In genomic region chr5:159212667-159213462, GRCh38 we compare ENCODE assay signal across 31 cellular contexts. TPM values are rescaled to one million over a fixed set of nuclear protein-coding genes. Genes with fewer than 3 reads are reported as not detected.
DNase-seq lines count a peak whose midpoint lies in the region; ATAC-seq, FAIRE-seq and TF ChIP-seq lines count a peak whose summit lies in the region.
"Had no signal": no experiment of that assay in that cellular context is flagged by ENCODE, and none has a peak within 500 bp of the region (broad histone marks: within the 10 kb centered on the region; RNA-seq: fewer than 3 reads in every experiment).

No MANE protein-coding gene starts in this region.

- H3K36me3 ChIP-seq in A673 (ENCODE audit: insufficient read depth, low read length, poor library complexity, severe bottlenecking) (no peaks in the 10 kb centered on the region), fibroblast of lung (ENCODE audit: control insufficient read depth, insufficient read depth, low read length) (no peaks in the 10 kb centered on the region), ascending aorta (no peaks in the 10 kb centered on the region)
- H3K36me3 ChIP-seq: BLaER1 treated with 17β-estradiol and CSF1 and Interleukin-3, amounts not matched to agents 10 nM and 100 nM; esophagus muscularis mucosa; neural progenitor cell; Peyer's patch; stomach; uterus had no signal

- no peak overlapping the region for H3K4me3 ChIP-seq in A673 (ENCODE audit: low read depth, low read length, poor library complexity, severe bottlenecking)
- no peak overlapping the region for H3K4me3 ChIP-seq in fibroblast of lung (replicated peaks in 1 of 4; ENCODE audit: control extremely low read depth in 1 of 4, insufficient read depth in 1 of 4, low read depth in 3 of 4, low read length in 4 of 4)
- no peak overlapping the region for H3K4me3 ChIP-seq in ascending aorta
- H3K4me3 ChIP-seq: BLaER1 treated with 17β-estradiol and CSF1 and Interleukin-3, amounts not matched to agents 10 nM and 100 nM; esophagus muscularis mucosa; neural progenitor cell; Peyer's patch; SJSA1; skin epidermis; stomach; uterus had no signal

- CTCF ChIA-PET in A673 (lab: Charles Lee), result no interaction called here

- TF ChIP-seq CTCF in A673 (conservative IDR thresholded peaks at IDR 0.05; ENCODE audit: low read depth, low read length) (no peak), fibroblast of lung (conservative IDR thresholded peaks at IDR 0.05 in 1 of 2, IDR thresholded peaks at IDR 0.05 in 1 of 2; ENCODE audit: low read depth in 1 of 2, low read length in 2 of 2) (no peak), ascending aorta (IDR thresholded peaks at IDR 0.05) (no peak)

- H3K9ac ChIP-seq in fibroblast of lung (ENCODE audit: insufficient read depth, low read length), result peak overlapping the region; percentile 11
- H3K9ac ChIP-seq: BLaER1 treated with 17β-estradiol and CSF1 and Interleukin-3, amounts not matched to agents 10 nM and 100 nM; neural progenitor cell; parathyroid adenoma had no signal

- no TSS peak for BruUV-seq in A673 (replicated peaks; lab: Mats Ljungman, UMichigan)

- H4K20me1 ChIP-seq in fibroblast of lung (ENCODE audit: control insufficient read depth, extremely low read depth, insufficient read depth, low read length), result no peaks in the 10 kb centered on the region

- H3K4me1 ChIP-seq in A673 (ENCODE audit: insufficient read depth, low read length, poor library complexity, severe bottlenecking), result peaks cover 58% of the 10 kb centered on the region
- no peaks in the 10 kb centered on the region for H3K4me1 ChIP-seq in fibroblast of lung (ENCODE audit: control insufficient read depth, extremely low read depth, insufficient read depth, low read length)
- no peaks in the 10 kb centered on the region for H3K4me1 ChIP-seq in ascending aorta
- H3K4me1 ChIP-seq: uterus had no signal

- H2AFZ ChIP-seq in fibroblast of lung (ENCODE audit: low read length), result no peak overlapping the region
- H2AFZ ChIP-seq: neural progenitor cell, parathyroid adenoma had no signal

- H3K4me2 ChIP-seq in fibroblast of lung (ENCODE audit: extremely low read depth, insufficient read depth, low read length), result no peak overlapping the region
- H3K4me2 ChIP-seq: neural progenitor cell had no signal

- POLR2A ChIA-PET in A673 (lab: Charles Lee; ENCODE audit: low non-redundant PET), result interaction anchor here (0.5 kb wide), 1 partner anchor 38 kb away, joined by 4 read pairs; no protein-coding TSS in a partner anchor

- DNase-seq in A673 (ENCODE audit: low spot score), result peak; percentile 18
- no peak for DNase-seq in GM12891 (ENCODE audit: insufficient read length, low spot score)
- DNase-seq in NOMO-1 (lab: John Stamatoyannopoulos, UW; ENCODE audit: unreplicated experiment in 2 of 2), result peak; percentile 16 to 67
- peak in 1 of 2 donors; percentile 34 for DNase-seq in fibroblast of lung (ENCODE audit: low read depth in 2 of 2)
- DNase-seq in ascending aorta (ENCODE audit: low spot score in 2 of 2), result no peak
- no peak for DNase-seq in NCI-H2107 (lab: John Stamatoyannopoulos, UW)
- DNase-seq: activated CD4-positive, alpha-beta memory T cell treated with anti-CD3 and anti-CD28 coated beads, Interleukin-2, amount 10 ng/mL, durations not matched to agents 7 days and 5 days; activated naive CD4-positive, alpha-beta T cell treated with anti-CD3 and anti-CD28 coated beads, Interleukin-2, amount 50 U/mL, for 16 hours; COR-L47; foreskin keratinocyte; H9; head of caudate nucleus; Karpas-422; NCI-H1092; NCI-H1694 treated with DMSO at 0.1 percent for 48 hours; NCI-H524; Peyer's patch; stomach; T-helper 2 cell; uterus had no signal

- FAIRE-seq in GM12891 (lab: Jason Lieb, UNC), result peak; percentile 33
- FAIRE-seq: endometrium, islet of Langerhans had no signal

- no peak for ATAC-seq in GM21360 (IDR thresholded peaks at IDR 0.05; ENCODE audit: unreplicated experiment)
- ATAC-seq: activated CD4-positive, CD25-positive, alpha-beta regulatory T cell treated with anti-CD3 and anti-CD28 coated beads, Interleukin-2, amount 50 U/mL, for 24 hours; foreskin keratinocyte; left lobe of liver had no signal

- intact Hi-C loops in A673 (cut with micrococcal nuclease; ENCODE audit: unreplicated experiment) (no loop called here), ascending aorta (cut with DNase I) (no loop called here)

- peak overlapping the region; percentile 47 for H3K27ac ChIP-seq in A673 (ENCODE audit: low read depth, low read length, poor library complexity, severe bottlenecking)
- H3K27ac ChIP-seq in fibroblast of lung (ENCODE audit: insufficient read depth, low read length), result no peak overlapping the region
- no peak overlapping the region for H3K27ac ChIP-seq in ascending aorta
- H3K27ac ChIP-seq: BLaER1 treated with 17β-estradiol and CSF1 and Interleukin-3, amounts not matched to agents 10 nM and 100 nM; esophagus muscularis mucosa; foreskin keratinocyte; neural progenitor cell; parathyroid adenoma; Peyer's patch; SJSA1; skin epidermis; uterus had no signal

- H3K9me3 ChIP-seq in A673 (ENCODE audit: low read depth, low read length, poor library complexity, severe bottlenecking) (no peaks in the 10 kb centered on the region), fibroblast of lung (ENCODE audit: control insufficient read depth, insufficient read depth, low read depth, low read length) (no peaks in the 10 kb centered on the region), ascending aorta (no peaks in the 10 kb centered on the region)
- H3K9me3 ChIP-seq: BLaER1 treated with 17β-estradiol and CSF1 and Interleukin-3, amounts not matched to agents 10 nM and 100 nM; esophagus muscularis mucosa; Peyer's patch; SJSA1; stomach; uterus had no signal

- no peak for TF ChIP-seq POLR2A in GM12891 (IDR thresholded peaks at IDR 0.05; ENCODE audit: low read depth, low read length)

- H3K27me3 ChIP-seq in A673 (replicated peaks; ENCODE audit: insufficient read depth, low read depth, low read length, poor library complexity), result no peaks in the 10 kb centered on the region
- H3K27me3 ChIP-seq in fibroblast of lung (ENCODE audit: control insufficient read depth, insufficient read depth, low read length), result no peaks in the 10 kb centered on the region
- no peaks in the 10 kb centered on the region for H3K27me3 ChIP-seq in ascending aorta
- H3K27me3 ChIP-seq: BLaER1 treated with 17β-estradiol and CSF1 and Interleukin-3, amounts not matched to agents 10 nM and 100 nM; esophagus muscularis mucosa; foreskin keratinocyte; neural progenitor cell; Peyer's patch; SJSA1; stomach; uterus had no signal

- peaks cover 13% of the 10 kb centered on the region for H3K79me2 ChIP-seq in fibroblast of lung (ENCODE audit: control insufficient read depth, insufficient read depth, low read length)
- H3K79me2 ChIP-seq: parathyroid adenoma had no signal

TF ChIP-seq in GM12891, 5 proteins besides CTCF, POLR2A, EP300 and RAD21:
- TF ChIP-seq SPI1 (IDR thresholded peaks at IDR 0.05; ENCODE audit: low read depth, low read length) (no peak), TAF1 (IDR thresholded peaks at IDR 0.05; ENCODE audit: low read depth, low read length) (no peak)
TF ChIP-seq in GM12891: peak in this region for 0.

RNA-seq across cellular contexts. Expression of gene RNF145, which starts 3.5 kb away (rescaled TPM):
- 103 and 132 TPM in 2 replicates for total RNA-seq in A673 (2021)
- 19.1 TPM for polyA plus RNA-seq in GM12891 (2012; ENCODE audit: low read depth, missing spikeins)
- total RNA-seq in fibroblast of lung, result 54.2 and 57.8 TPM in 2 replicates
- 74.7 and 75.0 TPM in 2 replicates for polyA plus RNA-seq in fibroblast of lung
- polyA plus RNA-seq in fibroblast of lung (2012), result 50.6 and 53.1 TPM in 2 replicates
- 17.7 and 57.1 TPM in 2 replicates for polyA minus RNA-seq in fibroblast of lung (ENCODE audit: low replicate concordance)
- 47.8 TPM for total RNA-seq in ascending aorta

RNA-seq across cellular contexts. Expression of gene UBLCP1, which starts 50.2 kb away (rescaled TPM):
- total RNA-seq in A673 (2021) (23.5 and 23.8 TPM in 2 replicates), fibroblast of lung (13.9 and 15.4 TPM in 2 replicates), ascending aorta (11.0 TPM)
- 16.9 TPM for polyA plus RNA-seq in GM12891 (2012; ENCODE audit: low read depth, missing spikeins)
- 30.0 and 30.4 TPM in 2 replicates for polyA plus RNA-seq in fibroblast of lung
- polyA plus RNA-seq in fibroblast of lung (2012), result 23.5 and 26.2 TPM in 2 replicates
- 0.70 TPM in 1 of 2 replicates, not detected in the other for polyA minus RNA-seq in fibroblast of lung (ENCODE audit: low replicate concordance)

Comparison
In these comparisons a context has a peak if more than half of its experiments do, and no peak if none do; other contexts are left out.
1. DNase-seq: peak in A673 (single experiment) and NOMO-1 (2 of 2); none in GM12891 (single experiment), ascending aorta (0 of 2) and NCI-H2107 (single experiment).